In the genomic region with DNA sequence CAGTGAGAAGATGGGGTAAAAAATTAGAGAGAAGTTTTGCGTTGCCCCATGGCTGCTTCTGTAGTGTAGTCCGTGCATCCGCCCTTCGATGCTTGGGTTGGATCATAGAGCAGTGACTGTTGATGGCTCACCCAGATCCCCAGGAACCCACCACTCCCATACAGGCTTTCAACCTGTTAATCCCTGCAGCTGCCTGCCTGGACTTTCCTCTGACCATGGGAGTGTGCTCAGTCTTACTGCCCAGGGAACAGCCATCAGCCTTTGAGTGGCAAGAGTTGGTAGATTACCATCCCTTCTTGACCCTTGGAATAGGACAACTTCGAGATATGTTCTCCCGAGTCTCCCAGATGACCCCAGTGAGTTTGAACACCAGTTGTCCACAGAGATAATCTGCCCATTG, we compare ENCODE assay signal across 24 cellular contexts.
"Had no signal": no experiment of that assay in that cellular context is flagged by ENCODE, and none has a peak within 500 bp of the region (broad histone marks: within the 10 kb centered on the region; RNA-seq: fewer than 3 reads in every experiment).

No MANE protein-coding gene starts in this region.

- H3K4me3 ChIP-seq: colonic mucosa, coronary artery, dorsolateral prefrontal cortex, esophagus squamous epithelium, gastrocnemius medialis, gastroesophageal sphincter, heart left ventricle, heart right ventricle had no signal

- H3K9me3 Mint-ChIP-seq: dendritic cell treated with granulocyte-macrophage colony-stimulating factor and Interleukin-4, amounts not matched to agents 40 ng/mL and 50 ng/mL, for 4 days; endodermal cell had no signal

- ATAC-seq: effector memory CD8-positive, alpha-beta T cell; esophagus mucosa; foreskin keratinocyte; gastrocnemius medialis; gastroesophageal sphincter; heart left ventricle; heart right ventricle had no signal

- DNase-seq: colonic mucosa; cortex of kidney; dermis blood vessel endothelial cell; dorsolateral prefrontal cortex; effector CD4-positive, alpha-beta T cell; effector CD8-positive, alpha-beta T cell; effector memory CD4-positive, alpha-beta T cell; effector memory CD8-positive, alpha-beta T cell; endodermal cell; erythroblast; esophagus squamous epithelium; foreskin fibroblast; foreskin keratinocyte; foreskin melanocyte; gastrocnemius medialis; glutamatergic neuron; head of caudate nucleus; heart left ventricle; heart right ventricle had no signal

- H3K27ac Mint-ChIP-seq: dendritic cell treated with granulocyte-macrophage colony-stimulating factor and Interleukin-4, amounts not matched to agents 40 ng/mL and 50 ng/mL, for 4 days; effector memory CD8-positive, alpha-beta T cell; endodermal cell had no signal

- H3K9me3 ChIP-seq: colonic mucosa, esophagus squamous epithelium, gastrocnemius medialis, gastroesophageal sphincter, heart left ventricle, heart right ventricle had no signal

- H3K27me3 ChIP-seq: colonic mucosa, esophagus squamous epithelium, foreskin keratinocyte, gastrocnemius medialis, gastroesophageal sphincter, heart left ventricle, heart right ventricle had no signal

- H3K4me3 Mint-ChIP-seq: dendritic cell treated with granulocyte-macrophage colony-stimulating factor and Interleukin-4, amounts not matched to agents 40 ng/mL and 50 ng/mL, for 4 days; effector memory CD8-positive, alpha-beta T cell; endodermal cell had no signal

- H3K27me3 Mint-ChIP-seq: effector memory CD8-positive, alpha-beta T cell had no signal

- H3K4me1 ChIP-seq: colonic mucosa, esophagus squamous epithelium, foreskin keratinocyte, gastrocnemius medialis, gastroesophageal sphincter, heart left ventricle, heart right ventricle had no signal

- H3K27ac ChIP-seq: colonic mucosa, coronary artery, dorsolateral prefrontal cortex, epithelial cell of prostate, esophagus squamous epithelium, foreskin keratinocyte, gastrocnemius medialis, gastroesophageal sphincter, heart left ventricle, heart right ventricle had no signal

- H3K4me1 Mint-ChIP-seq: endodermal cell had no signal

- H3K36me3 ChIP-seq: colonic mucosa, esophagus squamous epithelium, gastrocnemius medialis, gastroesophageal sphincter, heart left ventricle, heart right ventricle had no signal
